1 cellular context compared by ENCODE assay signal in genomic region chr4:169410839-169411770, GRCh38.
TF ChIP-seq lines count a peak whose summit lies in the region.

No MANE protein-coding gene starts in this region.

TF ChIP-seq in GM12878, 131 proteins besides CTCF, POLR2A, EP300 and RAD21 (continued from another document):
- TF ChIP-seq ZNF274 (IDR thresholded peaks at IDR 0.05; ENCODE audit: insufficient read depth, insufficient read length): no peak
- peak; percentile 62 for TF ChIP-seq BCL3 (IDR thresholded peaks at IDR 0.05; ENCODE audit: borderline replicate concordance, insufficient read depth, low read depth, low read length, poor library complexity, severe bottlenecking)
- TF ChIP-seq POLR2AphosphoS5 (IDR thresholded peaks at IDR 0.05; ENCODE audit: low read length): peak; percentile 74
- TF ChIP-seq, protein P1, sequence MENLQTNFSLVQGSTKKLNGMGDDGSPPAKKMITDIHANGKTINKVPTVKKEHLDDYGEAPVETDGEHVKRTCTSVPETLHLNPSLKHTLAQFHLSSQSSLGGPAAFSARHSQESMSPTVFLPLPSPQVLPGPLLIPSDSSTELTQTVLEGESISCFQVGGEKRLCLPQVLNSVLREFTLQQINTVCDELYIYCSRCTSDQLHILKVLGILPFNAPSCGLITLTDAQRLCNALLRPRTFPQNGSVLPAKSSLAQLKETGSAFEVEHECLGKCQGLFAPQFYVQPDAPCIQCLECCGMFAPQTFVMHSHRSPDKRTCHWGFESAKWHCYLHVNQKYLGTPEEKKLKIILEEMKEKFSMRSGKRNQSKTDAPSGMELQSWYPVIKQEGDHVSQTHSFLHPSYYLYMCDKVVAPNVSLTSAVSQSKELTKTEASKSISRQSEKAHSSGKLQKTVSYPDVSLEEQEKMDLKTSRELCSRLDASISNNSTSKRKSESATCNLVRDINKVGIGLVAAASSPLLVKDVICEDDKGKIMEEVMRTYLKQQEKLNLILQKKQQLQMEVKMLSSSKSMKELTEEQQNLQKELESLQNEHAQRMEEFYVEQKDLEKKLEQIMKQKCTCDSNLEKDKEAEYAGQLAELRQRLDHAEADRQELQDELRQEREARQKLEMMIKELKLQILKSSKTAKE (IDR thresholded peaks at IDR 0.05; ENCODE audit: low read depth, poor library complexity, severe bottlenecking): peak; percentile 60
- TF ChIP-seq NRF1 (conservative IDR thresholded peaks at IDR 0.05; ENCODE audit: low read depth, low read length): no peak
- TF ChIP-seq ZBED1 (IDR thresholded peaks at IDR 0.05; ENCODE audit: borderline replicate concordance): peak; percentile 84; the same call in 1 of the 2 replicates
- TF ChIP-seq BMI1 (IDR thresholded peaks at IDR 0.05; ENCODE audit: borderline replicate concordance): no peak; the same call in 1 of the 2 replicates
- peak; percentile 94 for TF ChIP-seq FOXM1 (IDR thresholded peaks at IDR 0.05; ENCODE audit: low read depth, low read length)
- TF ChIP-seq ELK1 (IDR thresholded peaks at IDR 0.05; ENCODE audit: low read depth, low read length): no peak
- peak; percentile 34 for TF ChIP-seq JUNB (IDR thresholded peaks at IDR 0.05)
- no peak for TF ChIP-seq NFXL1 (IDR thresholded peaks at IDR 0.05; ENCODE audit: borderline replicate concordance)
- TF ChIP-seq RBBP5 (conservative IDR thresholded peaks at IDR 0.05): 0 out of 2 replicates have a peak, but pooled peaks have one; percentile 41
- TF ChIP-seq, protein P2, sequence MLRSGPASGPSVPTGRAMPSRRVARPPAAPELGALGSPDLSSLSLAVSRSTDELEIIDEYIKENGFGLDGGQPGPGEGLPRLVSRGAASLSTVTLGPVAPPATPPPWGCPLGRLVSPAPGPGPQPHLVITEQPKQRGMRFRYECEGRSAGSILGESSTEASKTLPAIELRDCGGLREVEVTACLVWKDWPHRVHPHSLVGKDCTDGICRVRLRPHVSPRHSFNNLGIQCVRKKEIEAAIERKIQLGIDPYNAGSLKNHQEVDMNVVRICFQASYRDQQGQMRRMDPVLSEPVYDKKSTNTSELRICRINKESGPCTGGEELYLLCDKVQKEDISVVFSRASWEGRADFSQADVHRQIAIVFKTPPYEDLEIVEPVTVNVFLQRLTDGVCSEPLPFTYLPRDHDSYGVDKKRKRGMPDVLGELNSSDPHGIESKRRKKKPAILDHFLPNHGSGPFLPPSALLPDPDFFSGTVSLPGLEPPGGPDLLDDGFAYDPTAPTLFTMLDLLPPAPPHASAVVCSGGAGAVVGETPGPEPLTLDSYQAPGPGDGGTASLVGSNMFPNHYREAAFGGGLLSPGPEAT (IDR thresholded peaks at IDR 0.05; ENCODE audit: low read depth): peak; percentile 92
- peak; percentile 55; the same call in 1 of the 2 replicates for TF ChIP-seq PML (IDR thresholded peaks at IDR 0.05; ENCODE audit: low read length)
- TF ChIP-seq IRF4 (IDR thresholded peaks at IDR 0.05; ENCODE audit: low read depth, low read length): peak; percentile 92
- no peak for TF ChIP-seq CHD4 (IDR thresholded peaks at IDR 0.05)
- TF ChIP-seq TCF12 (IDR thresholded peaks at IDR 0.05; ENCODE audit: low read depth, low read length): 0 out of 2 replicates have a peak, but pooled peaks have one; percentile 69
- no peak for TF ChIP-seq ZSCAN29 (IDR thresholded peaks at IDR 0.05)
- TF ChIP-seq POU2F2 (IDR thresholded peaks at IDR 0.05; ENCODE audit: borderline replicate concordance, low read depth, low read length): peak; percentile 92
- peak; percentile 55 for TF ChIP-seq ATF7 (IDR thresholded peaks at IDR 0.05; ENCODE audit: low read depth)
- TF ChIP-seq MTA2 (IDR thresholded peaks at IDR 0.05; ENCODE audit: low read depth): peak; percentile 82; the same call in 1 of the 2 replicates
- peak; percentile 81; the same call in 1 of the 2 replicates for TF ChIP-seq NBN (IDR thresholded peaks at IDR 0.05)
- TF ChIP-seq CBX5 (IDR thresholded peaks at IDR 0.05; ENCODE audit: low read depth): peak; percentile 68; the same call in 1 of the 2 replicates
- no peak for TF ChIP-seq SIX5 (IDR thresholded peaks at IDR 0.05; ENCODE audit: low read depth, low read length, severe bottlenecking)
- peak; percentile 57 for TF ChIP-seq KLF5 (IDR thresholded peaks at IDR 0.05; ENCODE audit: partially characterized antibody)
- peak; percentile 70; the same call in 1 of the 2 replicates for TF ChIP-seq MTA3 (IDR thresholded peaks at IDR 0.05; ENCODE audit: borderline replicate concordance, low read length)
- TF ChIP-seq SP1 (IDR thresholded peaks at IDR 0.05; ENCODE audit: low read depth, low read length): peak; percentile 80
- peak; percentile 60; the same call in 1 of the 2 replicates for TF ChIP-seq SPI1 (IDR thresholded peaks at IDR 0.05; ENCODE audit: borderline replicate concordance, insufficient read depth, low read depth, low read length)
- peak; percentile 53; the same call in 1 of the 2 replicates for TF ChIP-seq YY1 (IDR thresholded peaks at IDR 0.05; ENCODE audit: low read depth, low read length)
- TF ChIP-seq PAX5 (IDR thresholded peaks at IDR 0.05; ENCODE audit: borderline replicate concordance, low read depth, low read length): peak; percentile 94; the same call in 1 of the 2 replicates
- peak; percentile 65 to 73; a peak in 3 of 4 replicates for TF ChIP-seq BHLHE40 (IDR thresholded peaks at IDR 0.05; ENCODE audit: borderline replicate concordance in 1 of 2, low read depth in 2 of 2, low read length in 1 of 2)
- TF ChIP-seq IKZF2 (IDR thresholded peaks at IDR 0.05): peak; percentile 98 to 99
- TF ChIP-seq IKZF1 (conservative IDR thresholded peaks at IDR 0.05): peak; percentile 97
- TF ChIP-seq ZNF217 (IDR thresholded peaks at IDR 0.05): peak; percentile 38; the same call in 1 of the 2 replicates
- TF ChIP-seq EED (IDR thresholded peaks at IDR 0.05; ENCODE audit: low read depth): peak; percentile 100
- TF ChIP-seq NFYA (IDR thresholded peaks at IDR 0.05; ENCODE audit: borderline replicate concordance, low read depth, low read length): no peak
- peak; percentile 92 for TF ChIP-seq MEF2A (IDR thresholded peaks at IDR 0.05; ENCODE audit: insufficient read depth, low read depth, low read length)
- TF ChIP-seq, protein P3, sequence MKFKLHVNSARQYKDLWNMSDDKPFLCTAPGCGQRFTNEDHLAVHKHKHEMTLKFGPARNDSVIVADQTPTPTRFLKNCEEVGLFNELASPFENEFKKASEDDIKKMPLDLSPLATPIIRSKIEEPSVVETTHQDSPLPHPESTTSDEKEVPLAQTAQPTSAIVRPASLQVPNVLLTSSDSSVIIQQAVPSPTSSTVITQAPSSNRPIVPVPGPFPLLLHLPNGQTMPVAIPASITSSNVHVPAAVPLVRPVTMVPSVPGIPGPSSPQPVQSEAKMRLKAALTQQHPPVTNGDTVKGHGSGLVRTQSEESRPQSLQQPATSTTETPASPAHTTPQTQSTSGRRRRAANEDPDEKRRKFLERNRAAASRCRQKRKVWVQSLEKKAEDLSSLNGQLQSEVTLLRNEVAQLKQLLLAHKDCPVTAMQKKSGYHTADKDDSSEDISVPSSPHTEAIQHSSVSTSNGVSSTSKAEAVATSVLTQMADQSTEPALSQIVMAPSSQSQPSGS (IDR thresholded peaks at IDR 0.05; ENCODE audit: low read length): peak; percentile 91
- TF ChIP-seq TAF1 (IDR thresholded peaks at IDR 0.05; ENCODE audit: borderline replicate concordance, low read depth, low read length): peak; percentile 56
- TF ChIP-seq BCLAF1 (IDR thresholded peaks at IDR 0.05): no peak
- TF ChIP-seq NR2C1 (IDR thresholded peaks at IDR 0.05): no peak
TF ChIP-seq in GM12878: peak in this region for 53.
